ENCODE assay signal across 1 cellular context in the genomic region with DNA sequence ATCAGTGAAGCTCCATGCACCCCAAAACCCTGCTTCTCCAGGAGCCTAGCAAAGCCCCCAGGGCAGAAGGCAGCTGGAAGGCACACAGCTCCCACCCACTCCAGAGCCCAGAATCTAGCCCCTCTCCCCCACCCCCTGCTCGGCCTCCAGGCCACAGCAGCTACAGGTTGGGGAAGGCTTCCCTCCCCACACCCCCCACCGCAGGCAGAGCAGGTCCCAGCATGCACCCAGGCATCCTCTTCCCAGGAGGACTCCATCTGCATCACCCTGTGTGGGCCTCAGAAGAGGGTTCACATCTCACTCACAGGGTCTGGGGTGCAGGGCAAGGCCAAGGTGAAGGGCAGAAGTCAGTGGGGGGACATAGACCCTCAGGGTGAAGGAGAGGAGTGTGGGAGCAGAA.
TF ChIP-seq lines count a peak whose summit lies in the region.

No MANE protein-coding gene starts in this region.

TF ChIP-seq in IMR-90, 13 proteins besides CTCF, POLR2A, EP300 and RAD21:
- TF ChIP-seq, protein P1, sequence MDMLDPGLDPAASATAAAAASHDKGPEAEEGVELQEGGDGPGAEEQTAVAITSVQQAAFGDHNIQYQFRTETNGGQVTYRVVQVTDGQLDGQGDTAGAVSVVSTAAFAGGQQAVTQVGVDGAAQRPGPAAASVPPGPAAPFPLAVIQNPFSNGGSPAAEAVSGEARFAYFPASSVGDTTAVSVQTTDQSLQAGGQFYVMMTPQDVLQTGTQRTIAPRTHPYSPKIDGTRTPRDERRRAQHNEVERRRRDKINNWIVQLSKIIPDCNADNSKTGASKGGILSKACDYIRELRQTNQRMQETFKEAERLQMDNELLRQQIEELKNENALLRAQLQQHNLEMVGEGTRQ (IDR thresholded peaks at IDR 0.05; ENCODE audit: low read depth, low read length) = no peak
- TF ChIP-seq SMC3 (IDR thresholded peaks at IDR 0.05; ENCODE audit: low read depth, low read length) (no peak), BHLHE40 (IDR thresholded peaks at IDR 0.05; ENCODE audit: low read depth, low read length) (no peak), ELK1 (IDR thresholded peaks at IDR 0.05; ENCODE audit: borderline replicate concordance, low read depth, low read length) (no peak), NFE2L2 (IDR thresholded peaks at IDR 0.05; ENCODE audit: low read depth, low read length) (no peak), FOS (IDR thresholded peaks at IDR 0.05; ENCODE audit: low read depth, low read length) (no peak), CEBPB (IDR thresholded peaks at IDR 0.05; ENCODE audit: low read depth, low read length) (no peak), MAZ (IDR thresholded peaks at IDR 0.05; ENCODE audit: borderline replicate concordance, low read depth, low read length) (no peak), CHD1 (IDR thresholded peaks at IDR 0.05; ENCODE audit: low read depth, low read length) (no peak), RCOR1 (IDR thresholded peaks at IDR 0.05; ENCODE audit: insufficient replicate concordance, low read length) (no peak), MXI1 (IDR thresholded peaks at IDR 0.05; ENCODE audit: borderline replicate concordance, low read depth, low read length) (no peak), RFX5 (IDR thresholded peaks at IDR 0.05; ENCODE audit: low read depth, low read length) (no peak)
